ENCODE assay signal across 30 cellular contexts in genomic region chr1:64867266-64867665, GRCh38.
"Had no signal": no experiment of that assay in that cellular context is flagged by ENCODE, and none has a peak within 500 bp of the region (broad histone marks: within the 10 kb centered on the region; RNA-seq: fewer than 3 reads in every experiment).

No MANE protein-coding gene starts in this region.

- H3K27me3 Mint-ChIP-seq: activated CD4-positive, alpha-beta T cell treated with anti-CD3 and anti-CD28 coated beads for 36 hours; activated CD8-positive, alpha-beta memory T cell treated with anti-CD3 and anti-CD28 coated beads, Interleukin-2, amount 10 ng/mL, durations not matched to agents 7 days and 5 days; activated naive CD8-positive, alpha-beta T cell; progenitor cell of endocrine pancreas; stimulated activated naive CD8-positive, alpha-beta T cell treated with anti-CD3 and anti-CD28 coated beads, Interleukin-15, Interleukin-2, amounts not matched to agents 100 ng/mL and 50 ng/mL, for 24 hours; type B pancreatic cell had no signal

- H3K4me1 ChIP-seq: ascending aorta, right lobe of liver, uterus had no signal

- ATAC-seq: activated CD4-positive, alpha-beta T cell treated with anti-CD3 and anti-CD28 coated beads for 36 hours; activated CD8-positive, alpha-beta memory T cell treated with anti-CD3 and anti-CD28 coated beads, Interleukin-2, amount 10 ng/mL, durations not matched to agents 7 days and 5 days; activated CD8-positive, alpha-beta T cell treated with anti-CD3 and anti-CD28 coated beads, Interleukin-2, amount 10 ng/mL, durations not matched to agents 7 days and 5 days; heart right ventricle; left lung; mucosa of descending colon; right lobe of liver had no signal

- H3K9me3 ChIP-seq: adrenal gland, ascending aorta, esophagus squamous epithelium, heart right ventricle, left lung, mucosa of descending colon, ovary, right lobe of liver, thoracic aorta, uterus had no signal

- H3K27ac Mint-ChIP-seq: activated CD4-positive, alpha-beta T cell treated with anti-CD3 and anti-CD28 coated beads for 36 hours; activated CD8-positive, alpha-beta memory T cell treated with anti-CD3 and anti-CD28 coated beads, Interleukin-2, amount 10 ng/mL, durations not matched to agents 7 days and 5 days; activated CD8-positive, alpha-beta T cell treated with anti-CD3 and anti-CD28 coated beads, Interleukin-2, amount 10 ng/mL, durations not matched to agents 7 days and 5 days; activated naive CD8-positive, alpha-beta T cell; brain; progenitor cell of endocrine pancreas; type B pancreatic cell had no signal

- H3K9me3 Mint-ChIP-seq: brain; stimulated activated naive CD8-positive, alpha-beta T cell treated with anti-CD3 and anti-CD28 coated beads, Interleukin-15, Interleukin-2, amounts not matched to agents 100 ng/mL and 50 ng/mL, for 24 hours; type B pancreatic cell had no signal

- FAIRE-seq: islet of Langerhans had no signal

- H3K4me3 ChIP-seq: adrenal gland, ascending aorta, cardiac muscle cell, esophagus squamous epithelium, heart right ventricle, left lung, lung, mucosa of descending colon, ovary, right lobe of liver, skin epidermis, thoracic aorta, uterus had no signal

- H3K36me3 ChIP-seq: ovary, uterus had no signal

- H3K4me3 Mint-ChIP-seq: activated CD4-positive, alpha-beta T cell treated with anti-CD3 and anti-CD28 coated beads for 36 hours; activated CD8-positive, alpha-beta memory T cell treated with anti-CD3 and anti-CD28 coated beads, Interleukin-2, amount 10 ng/mL, durations not matched to agents 7 days and 5 days; activated CD8-positive, alpha-beta T cell treated with anti-CD3 and anti-CD28 coated beads, Interleukin-2, amount 10 ng/mL, durations not matched to agents 7 days and 5 days; activated naive CD8-positive, alpha-beta T cell; brain; stimulated activated naive CD8-positive, alpha-beta T cell treated with anti-CD3 and anti-CD28 coated beads, Interleukin-15, Interleukin-2, amounts not matched to agents 100 ng/mL and 50 ng/mL, for 24 hours; type B pancreatic cell had no signal

- H3K27me3 ChIP-seq: adrenal gland, cardiac muscle cell, esophagus squamous epithelium, heart right ventricle, left lung, ovary, right lobe of liver, uterus had no signal

- H3K27ac ChIP-seq: adrenal gland, ascending aorta, cardiac muscle cell, epithelial cell of prostate, esophagus squamous epithelium, heart right ventricle, left lung, ovary, right lobe of liver, skin epidermis, thoracic aorta, uterus had no signal

- H3K4me1 Mint-ChIP-seq: brain had no signal

- DNase-seq: activated CD4-positive, alpha-beta T cell treated with anti-CD3 and anti-CD28 coated beads for 36 hours; activated CD4-positive, CD25-positive, alpha-beta regulatory T cell; activated CD8-positive, alpha-beta memory T cell treated with anti-CD3 and anti-CD28 coated beads, Interleukin-2, amount 10 ng/mL, durations not matched to agents 7 days and 5 days; activated CD8-positive, alpha-beta T cell treated with anti-CD3 and anti-CD28 coated beads, Interleukin-2, amount 10 ng/mL, durations not matched to agents 7 days and 5 days; activated naive CD4-positive, alpha-beta T cell; activated T-cell treated with anti-CD3 and anti-CD28 coated beads, Interleukin-2, amount 50 U/mL, for 48 hours; adrenal gland; esophagus squamous epithelium; foreskin melanocyte; heart right ventricle; left lung; mucosa of descending colon; ovary; right lobe of liver; stimulated activated CD4-positive, alpha-beta T cell treated with anti-CD3 and anti-CD28 coated beads, Interleukin-12 subunit alpha, Interleukin-12 subunit beta, amount 100 ng/mL, for 4 hours; stimulated activated CD4-positive, alpha-beta T cell treated with anti-CD3 and anti-CD28 coated beads, Interleukin-4, amount 100 ng/mL, for 1 hour; T-helper 1 cell; uterus had no signal
